Comparison of ENCODE assay signal across 8 cellular contexts in genomic region chr1:66446261-66447001, GRCh38.
DNase-seq lines count a peak whose midpoint lies in the region; ATAC-seq, FAIRE-seq and TF ChIP-seq lines count a peak whose summit lies in the region.

No MANE protein-coding gene starts in this region.

- no peaks in the 10 kb centered on the region for H3K36me3 ChIP-seq in BLaER1 treated with 17β-estradiol and CSF1 and Interleukin-3, amounts not matched to agents 10 nM and 100 nM
- no peaks in the 10 kb centered on the region for H3K36me3 ChIP-seq in aorta (ENCODE audit: control insufficient read depth in 1 of 2, insufficient read depth in 2 of 2, low read length in 1 of 2)

- ATAC-seq in HG02938 (IDR thresholded peaks at IDR 0.05; ENCODE audit: unreplicated experiment) (peak; percentile 41), T-helper 17 cell (peak; percentile 78), aorta (ENCODE audit: low FRiP score) (peak; percentile 88)
- peak; percentile 81 for ATAC-seq in effector memory CD8-positive, alpha-beta T cell (replicated peaks)

- H3K27me3 Mint-ChIP-seq in T-helper 17 cell: peaks cover 22% of the 10 kb centered on the region
- H3K27me3 Mint-ChIP-seq in effector memory CD8-positive, alpha-beta T cell: peaks cover 12 to 16% of the 10 kb centered on the region in 2 donors
- H3K27me3 Mint-ChIP-seq in mesothelial cell of epicardium (ENCODE audit: low read depth): peaks cover 5% of the 10 kb centered on the region

- intact Hi-C loops in aorta (cut with DNase I): loop anchor here (1.0 to 10.0 kb wide), 7 partner anchors 112 to 489 kb away; no protein-coding TSS in a partner anchor

- no peaks in the 10 kb centered on the region for H4K20me1 ChIP-seq in BLaER1 treated with 17β-estradiol and CSF1 and Interleukin-3, amounts not matched to agents 10 nM and 100 nM

- peak overlapping the region in 7 of 11 experiments; percentile 9 to 67 (median 54); a peak in 11 of 22 replicates for H3K9ac ChIP-seq in BLaER1 treated with 17β-estradiol and CSF1 and Interleukin-3, amounts not matched to agents 10 nM and 100 nM

- H3K27ac Mint-ChIP-seq in T-helper 17 cell (peak overlapping the region; percentile 96), mesothelial cell of epicardium (no peak overlapping the region)
- H3K27ac Mint-ChIP-seq in effector memory CD8-positive, alpha-beta T cell: peak overlapping the region; percentile 81 to 96

- no peaks in the 10 kb centered on the region for H3K9me3 ChIP-seq in BLaER1 treated with 17β-estradiol and CSF1 and Interleukin-3, amounts not matched to agents 10 nM and 100 nM (replicated peaks in 1 of 11)
- H3K9me3 ChIP-seq in T-helper 17 cell (ENCODE audit: control insufficient read depth, low read length, poor library complexity, severe bottlenecking): no peaks in the 10 kb centered on the region
- no peaks in the 10 kb centered on the region for H3K9me3 ChIP-seq in aorta (ENCODE audit: control insufficient read depth, low read length)

- H3K4me2 ChIP-seq in BLaER1 treated with 17β-estradiol and CSF1 and Interleukin-3, amounts not matched to agents 10 nM and 100 nM: peak overlapping the region; percentile 43 to 84 (median 60); a peak in 18 of 22 replicates

- no peak overlapping the region for H3K4me3 ChIP-seq in BLaER1 treated with 17β-estradiol and CSF1 and Interleukin-3, amounts not matched to agents 10 nM and 100 nM
- H3K4me3 ChIP-seq in aorta (ENCODE audit: low read length in 2 of 2): no peak overlapping the region

- peaks cover 28% of the 10 kb centered on the region for H3K4me1 Mint-ChIP-seq in T-helper 17 cell
- peaks cover 15 to 21% of the 10 kb centered on the region in 2 donors for H3K4me1 Mint-ChIP-seq in effector memory CD8-positive, alpha-beta T cell (ENCODE audit: low read depth in 2 of 2)
- peaks cover 39% of the 10 kb centered on the region for H3K4me1 Mint-ChIP-seq in mesothelial cell of epicardium

- H3K36me3 Mint-ChIP-seq in T-helper 17 cell (ENCODE audit: low read depth) (peaks cover 4% of the 10 kb centered on the region), mesothelial cell of epicardium (no peaks in the 10 kb centered on the region)
- H3K36me3 Mint-ChIP-seq in effector memory CD8-positive, alpha-beta T cell (ENCODE audit: insufficient read depth): no peaks in the 10 kb centered on the region

- peak overlapping the region in 10 of 11 experiments; percentile 51 to 81 (median 73); a peak in 17 of 22 replicates for H3K27ac ChIP-seq in BLaER1 treated with 17β-estradiol and CSF1 and Interleukin-3, amounts not matched to agents 10 nM and 100 nM
- no peak overlapping the region for H3K27ac ChIP-seq in aorta (ENCODE audit: low read depth in 1 of 2, low read length in 2 of 2)

- H3K4me3 Mint-ChIP-seq in T-helper 17 cell: peak overlapping the region; percentile 76
- H3K4me3 Mint-ChIP-seq in effector memory CD8-positive, alpha-beta T cell: peak overlapping the region; percentile 46 to 72
- H3K4me3 Mint-ChIP-seq in mesothelial cell of epicardium: no peak overlapping the region

- no peaks in the 10 kb centered on the region for H3K27me3 ChIP-seq in BLaER1 treated with 17β-estradiol and CSF1 and Interleukin-3, amounts not matched to agents 10 nM and 100 nM
- H3K27me3 ChIP-seq in aorta (ENCODE audit: control insufficient read depth in 1 of 2, insufficient read depth in 2 of 2, low read length in 1 of 2): no peaks in the 10 kb centered on the region

- DNase-seq in GM18507 (ENCODE audit: extremely low spot score, insufficient read length, low read depth) (peak; percentile 39), NCI-H146 treated with DMSO at 0.1 percent for 48 hours (lab: John Stamatoyannopoulos, UW; ENCODE audit: unreplicated experiment) (peak; percentile 7), T-helper 17 cell (peak in 1 of 3 donors; percentile 19), mesothelial cell of epicardium (ENCODE audit: low spot score in 2 of 2, unreplicated experiment in 2 of 2) (no peak), aorta (no peak)
- peak; percentile 45 to 64 (median 55) for DNase-seq in effector memory CD8-positive, alpha-beta T cell

- H3K4me1 ChIP-seq in BLaER1 treated with 17β-estradiol and CSF1 and Interleukin-3, amounts not matched to agents 10 nM and 100 nM: peaks cover 14 to 28% (median 20%) of the 10 kb centered on the region in 10 experiments
- peaks cover 0 to 4% of the 10 kb centered on the region in 2 donors for H3K4me1 ChIP-seq in aorta (ENCODE audit: control insufficient read depth in 1 of 2, insufficient read depth in 2 of 2, low read length in 2 of 2)

- 15 to 16% methylated on average over 8 of the region's 8 CpGs for WGBS in aorta, 2 donors

- TF ChIP-seq CTCF in mesothelial cell of epicardium (IDR thresholded peaks at IDR 0.05; ENCODE audit: unreplicated experiment): peak; percentile 81

- no peak for FAIRE-seq in GM18507 (lab: Jason Lieb, UNC)

- no peaks in the 10 kb centered on the region for H3K9me3 Mint-ChIP-seq in effector memory CD8-positive, alpha-beta T cell
- H3K9me3 Mint-ChIP-seq in mesothelial cell of epicardium: no peaks in the 10 kb centered on the region

Comparison
In these comparisons a context has a peak if more than half of its experiments do, and no peak if none do; other contexts are left out.
1. H3K27ac ChIP-seq: peak in BLaER1 treated with 17β-estradiol and CSF1 and Interleukin-3, amounts not matched to agents 10 nM and 100 nM (10 of 11); none in aorta (0 of 2).
2. DNase-seq: peak in GM18507 (single experiment), NCI-H146 treated with DMSO at 0.1 percent for 48 hours (single experiment) and effector memory CD8-positive, alpha-beta T cell (3 of 3); none in mesothelial cell of epicardium (0 of 2) and aorta (0 of 2).
3. Peak in every context shown above with its lines, with median percentiles within 50 percentile points of each other: ATAC-seq.